ENCODE assay signal across 12 cellular contexts in genomic region chr7:101986335-101986734, GRCh38.
A peak's percentile ranks its signal among the peaks of the same experiment; 100 is the strongest.
DNase-seq lines count a peak whose midpoint lies in the region; ATAC-seq and TF ChIP-seq lines count a peak whose summit lies in the region.
"Had no signal": no experiment of that assay in that cellular context is flagged by ENCODE, and none has a peak within 500 bp of the region (broad histone marks: within the 10 kb centered on the region; RNA-seq: fewer than 3 reads in every experiment).

No MANE protein-coding gene starts in this region.

- in situ Hi-C loops in brain microvascular endothelial cell (cut with HindIII; ENCODE audit: low pct_ligation_motif_present, low sequenced_read_pairs) = no loop called here

- peak; percentile 33 for DNase-seq in DMS79 (lab: John Stamatoyannopoulos, UW)
- DNase-seq in SK-N-SH = no peak
- DNase-seq in foreskin keratinocyte = peak in 1 of 2 donors; percentile 21
- DNase-seq in neuronal stem cell (ENCODE audit: low spot score) = no peak
- no peak for DNase-seq in sciatic nerve (ENCODE audit: low spot score)
- no peak for DNase-seq in foreskin melanocyte
- DNase-seq in brain microvascular endothelial cell = no peak
- DNase-seq: activated T-cell treated with anti-CD3 and anti-CD28 coated beads, Interleukin-2, amount 50 U/mL, for 72 hours; mammary epithelial cell had no signal

- 49% methylated on average over 8 of the region's 8 CpGs for WGBS in SK-N-SH (ENCODE audit: low lambda C conversion rate)
- WGBS in neuronal stem cell (ENCODE audit: extremely low coverage in 2 of 2, insufficient read length in 2 of 2, insufficient replicate concordance in 1 of 2), 2 donors = no CpG with 5 or more reads among the region's 8 CpGs

- H3K4me2 ChIP-seq in SK-N-SH (peak overlapping the region; percentile 47; the same call in 1 of the 2 replicates), neuronal stem cell (ENCODE audit: insufficient read depth, low read length, poor library complexity, severe bottlenecking) (no peak overlapping the region)

- peaks cover 20% of the 10 kb centered on the region for H4K20me1 ChIP-seq in SK-N-SH (ENCODE audit: insufficient read depth)

- POLR2A ChIA-PET in SK-N-SH (lab: Yijun Ruan, JAX) = no interaction called here

- H3K9me3 ChIP-seq in SK-N-SH (no peaks in the 10 kb centered on the region), neuronal stem cell (replicated peaks in 1 of 2; ENCODE audit: control insufficient read depth in 2 of 2, insufficient read depth in 1 of 2, low read depth in 1 of 2, low read length in 2 of 2) (peaks cover 4% of the 10 kb centered on the region in 2 donors)

- H3K4me3 ChIP-seq in SK-N-SH (ENCODE audit: low read depth in 2 of 2, low read length in 1 of 2) = no peak overlapping the region
- H3K4me3 ChIP-seq in neuronal stem cell (ENCODE audit: low read length in 2 of 2) = no peak overlapping the region
- no peak overlapping the region for H3K4me3 ChIP-seq in brain microvascular endothelial cell (ENCODE audit: low read depth, low read length)

- H2BK12ac ChIP-seq in neuronal stem cell (ENCODE audit: low read length) = no peak overlapping the region

- no peak overlapping the region for H2BK5ac ChIP-seq in neuronal stem cell (ENCODE audit: low read length)

- H3K14ac ChIP-seq in neuronal stem cell (ENCODE audit: low read length) = no peak overlapping the region

- no peak overlapping the region for H2BK15ac ChIP-seq in neuronal stem cell (ENCODE audit: low read length)

- no peak for TF ChIP-seq EP300 in SK-N-SH (IDR thresholded peaks at IDR 0.05; ENCODE audit: borderline replicate concordance in 1 of 2, low read depth in 1 of 2, low read length in 1 of 2)

- CTCF ChIA-PET in SK-N-SH (lab: Yijun Ruan, JAX) = interaction anchor here (0.8 to 2.0 kb wide), 10 partner anchors 8 to 285 kb away, joined by 3 to 7 read pairs (median 3); no protein-coding TSS in a partner anchor

- H3K79me2 ChIP-seq in SK-N-SH (ENCODE audit: insufficient read depth) = peaks cover 63% of the 10 kb centered on the region; the same call in 1 of the 2 replicates

- no peak for TF ChIP-seq RAD21 in SK-N-SH (IDR thresholded peaks at IDR 0.05; ENCODE audit: low read length)

- intact Hi-C loops in sciatic nerve (cut with DNase I) = no loop called here

- H3K79me1 ChIP-seq in neuronal stem cell (ENCODE audit: low read depth, low read length) = peaks cover 5% of the 10 kb centered on the region

- TF ChIP-seq CTCF in SK-N-SH (IDR thresholded peaks at IDR 0.05) (no peak), foreskin keratinocyte (conservative IDR thresholded peaks at IDR 0.05) (no peak), brain microvascular endothelial cell (IDR thresholded peaks at IDR 0.05; ENCODE audit: low read depth, low read length, missing control alignments) (no peak)

- H3K27ac ChIP-seq in SK-N-SH (ENCODE audit: low read depth in 2 of 2, low read length in 1 of 2) = peak overlapping the region; percentile 39 to 43; a peak in 3 of 4 replicates
- H3K27ac ChIP-seq in foreskin keratinocyte = no peak overlapping the region
- H3K27ac ChIP-seq in neuronal stem cell (replicated peaks; ENCODE audit: low read length) = peak overlapping the region; percentile 37
- H3K27ac ChIP-seq in brain microvascular endothelial cell = no peak overlapping the region
- H3K27ac ChIP-seq: parathyroid adenoma had no signal

- H2AFZ ChIP-seq in SK-N-SH (ENCODE audit: low read depth) = no peak overlapping the region
- no peak overlapping the region for H2AFZ ChIP-seq in neuronal stem cell (ENCODE audit: low read length)
- H2AFZ ChIP-seq: parathyroid adenoma had no signal

- peaks cover 10% of the 10 kb centered on the region for H3F3A ChIP-seq in SK-N-SH (replicated peaks; ENCODE audit: insufficient read depth)

- H3K4me1 ChIP-seq in SK-N-SH (ENCODE audit: control insufficient read depth in 1 of 2, insufficient read depth in 2 of 2, low read depth in 1 of 2, low read length in 1 of 2) = peaks cover 13 to 26% of the 10 kb centered on the region in 2 experiments
- peaks cover 6% of the 10 kb centered on the region for H3K4me1 ChIP-seq in foreskin keratinocyte
- peaks cover 10 to 17% of the 10 kb centered on the region in 2 donors for H3K4me1 ChIP-seq in neuronal stem cell (ENCODE audit: control insufficient read depth in 2 of 2, insufficient read depth in 1 of 2, low read depth in 1 of 2, low read length in 2 of 2)

- H3K27me3 ChIP-seq in SK-N-SH (ENCODE audit: insufficient read depth) (no peaks in the 10 kb centered on the region), foreskin keratinocyte (no peaks in the 10 kb centered on the region), neuronal stem cell (ENCODE audit: control insufficient read depth in 3 of 3, insufficient read depth in 3 of 3, low read depth in 1 of 3, low read length in 3 of 3) (no peaks in the 10 kb centered on the region), brain microvascular endothelial cell (replicated peaks) (no peaks in the 10 kb centered on the region)

- H2AK5ac ChIP-seq in neuronal stem cell (ENCODE audit: low read depth, low read length) = no peak overlapping the region

- no peak overlapping the region for H3K18ac ChIP-seq in neuronal stem cell (ENCODE audit: low read length)

- H2BK120ac ChIP-seq in neuronal stem cell (ENCODE audit: low read depth, low read length) = no peak overlapping the region

- no peak overlapping the region for H4K8ac ChIP-seq in neuronal stem cell (ENCODE audit: low read depth, low read length)

- H3K23ac ChIP-seq in neuronal stem cell (ENCODE audit: low read depth, low read length, poor library complexity) = no peak overlapping the region

- ATAC-seq in foreskin keratinocyte = peak; percentile 33
- no peak for ATAC-seq in HG03097 (IDR thresholded peaks at IDR 0.05; ENCODE audit: low FRiP score, unreplicated experiment)
- no peak for ATAC-seq in sciatic nerve
- ATAC-seq: activated CD4-positive, CD25-positive, alpha-beta regulatory T cell treated with anti-CD3 and anti-CD28 coated beads, Interleukin-2, amount 50 U/mL, for 24 hours; activated T-cell treated with anti-CD3 and anti-CD28 coated beads, Interleukin-2, amount 50 U/mL, for 72 hours had no signal

- H4K91ac ChIP-seq in neuronal stem cell (ENCODE audit: low read depth, low read length, poor library complexity) = no peak overlapping the region

- no peak overlapping the region for H3K4ac ChIP-seq in neuronal stem cell (ENCODE audit: low read length)

- H3K9me2 ChIP-seq in SK-N-SH = no peaks in the 10 kb centered on the region

- H3K9ac ChIP-seq in SK-N-SH = no peak overlapping the region
- H3K9ac ChIP-seq in neuronal stem cell (ENCODE audit: low read depth, low read length, poor library complexity) = no peak overlapping the region
- H3K9ac ChIP-seq: parathyroid adenoma had no signal

- H3K36me3 ChIP-seq in SK-N-SH (replicated peaks in 1 of 2; ENCODE audit: control insufficient read depth in 1 of 2, insufficient read depth in 2 of 2, low read length in 1 of 2) (peaks cover 0 to 8% of the 10 kb centered on the region in 2 experiments), neuronal stem cell (replicated peaks in 1 of 2; ENCODE audit: control insufficient read depth in 2 of 2, insufficient read depth in 2 of 2, low read length in 2 of 2) (peaks cover 0 to 3% of the 10 kb centered on the region in 2 donors), brain microvascular endothelial cell (replicated peaks) (no peaks in the 10 kb centered on the region)

TF ChIP-seq in SK-N-SH, 30 proteins besides CTCF, POLR2A, EP300 and RAD21:
- TF ChIP-seq ELF1 (IDR thresholded peaks at IDR 0.05) = no peak
- no peak for TF ChIP-seq FOXJ3 (CRISPR knock-in tag; IDR thresholded peaks at IDR 0.05)
- TF ChIP-seq TCF12 (IDR thresholded peaks at IDR 0.05) = 0 out of 2 replicates have a peak, but pooled peaks have one; percentile 27
- peak; percentile 39; the same call in 1 of the 2 replicates for TF ChIP-seq NFIC (IDR thresholded peaks at IDR 0.05; ENCODE audit: borderline replicate concordance)
- TF ChIP-seq PBX3 (IDR thresholded peaks at IDR 0.05) = peak; percentile 49; the same call in 1 of the 2 replicates
- no peak for TF ChIP-seq FOSL2 (IDR thresholded peaks at IDR 0.05; ENCODE audit: borderline replicate concordance, low read depth)

Comparison
In these comparisons a context has a peak if more than half of its experiments do, and no peak if none do; other contexts are left out.
1. H3K27ac ChIP-seq: peak in SK-N-SH (2 of 2) and neuronal stem cell (single experiment); none in foreskin keratinocyte (single experiment) and brain microvascular endothelial cell (single experiment).